ENCODE assay signal across 10 cellular contexts in the genomic region with DNA sequence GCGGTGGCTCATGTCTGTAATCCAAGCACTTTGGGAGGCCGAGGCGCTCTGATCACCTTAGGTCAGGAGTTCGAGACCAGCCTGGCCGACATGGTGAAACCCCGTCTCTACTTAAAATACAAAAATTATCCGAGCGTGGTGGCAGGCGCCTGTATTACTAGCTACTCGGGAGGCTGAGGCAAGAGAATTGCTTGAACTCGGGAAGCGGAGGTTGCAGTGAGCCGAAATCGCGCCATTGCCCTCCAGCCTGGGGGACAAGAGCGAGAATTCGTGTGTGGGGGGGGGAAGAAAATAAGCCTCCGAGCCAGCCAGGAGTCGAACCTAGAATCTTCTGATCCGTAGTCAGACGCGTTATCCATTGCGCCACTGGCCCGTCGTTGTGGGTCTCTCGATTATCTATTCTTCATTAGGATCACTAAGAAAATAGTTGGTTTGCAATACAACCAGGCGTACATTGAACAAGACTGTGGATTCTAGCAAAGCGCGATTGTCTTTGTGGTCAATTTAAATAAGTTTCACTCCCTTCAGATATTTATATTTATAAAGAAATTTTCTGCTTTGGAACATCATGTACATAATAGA.
DNase-seq lines count a peak whose midpoint lies in the region; ATAC-seq lines count a peak whose summit lies in the region.
"Had no signal": no experiment of that assay in that cellular context is flagged by ENCODE, and none has a peak within 500 bp of the region (broad histone marks: within the 10 kb centered on the region; RNA-seq: fewer than 3 reads in every experiment).

No MANE protein-coding gene starts in this region.

- H3K27me3 ChIP-seq in HUES48 (ENCODE audit: control insufficient read depth, insufficient read depth, low read length): no peaks in the 10 kb centered on the region

- peak; percentile 23 for DNase-seq in EH (ENCODE audit: low read depth)
- DNase-seq in astrocyte of the hippocampus (ENCODE audit: low read depth, low spot score): peak; percentile 9
- peak; percentile 76 for DNase-seq in islet precursor cell
- no peak for DNase-seq in C1 segment of cervical spinal cord (lab: John Stamatoyannopoulos, UW)
- DNase-seq in germinal center (ENCODE audit: low spot score): no peak
- no peak for DNase-seq in NCI-H2081 (lab: John Stamatoyannopoulos, UW)
- DNase-seq: activated naive CD4-positive, alpha-beta T cell treated with anti-CD3 and anti-CD28 coated beads for 36 hours had no signal

- ATAC-seq in GM18519 (IDR thresholded peaks at IDR 0.05; ENCODE audit: low FRiP score, unreplicated experiment): no peak

- no peak overlapping the region for H3K27ac ChIP-seq in HUES48 (ENCODE audit: low read depth, low read length)
- H3K27ac ChIP-seq: right atrium auricular region had no signal

- H3K9ac ChIP-seq in HUES48 (ENCODE audit: low read depth, low read length): no peak overlapping the region

- no peaks in the 10 kb centered on the region for H3K4me1 ChIP-seq in HUES48 (ENCODE audit: control insufficient read depth, insufficient read depth, low read length)
- H3K4me1 ChIP-seq: right atrium auricular region had no signal

- no peaks in the 10 kb centered on the region for H3K36me3 ChIP-seq in HUES48 (ENCODE audit: control insufficient read depth, insufficient read depth, low read length)
- H3K36me3 ChIP-seq: right atrium auricular region had no signal

- H3K4me3 ChIP-seq in HUES48 (ENCODE audit: low read depth, low read length): peak overlapping the region; percentile 85
- H3K4me3 ChIP-seq: right atrium auricular region had no signal

- no peaks in the 10 kb centered on the region for H3K9me3 ChIP-seq in HUES48 (ENCODE audit: control insufficient read depth, insufficient read depth, low read length)

Comparison
In these comparisons a context has a peak if more than half of its experiments do, and no peak if none do; other contexts are left out.
1. DNase-seq: peak in EH (single experiment), astrocyte of the hippocampus (single experiment) and islet precursor cell (single experiment); none in C1 segment of cervical spinal cord (0 of 14), germinal center (single experiment) and NCI-H2081 (0 of 2).